Comparison of ENCODE assay signal across 1 cellular context in genomic region chr6:149218471-149218870, GRCh38.
A peak's percentile ranks its signal among the peaks of the same experiment; 100 is the strongest.
TF ChIP-seq lines count a peak whose summit lies in the region.

No MANE protein-coding gene starts in this region.

TF ChIP-seq in GM12878, 131 proteins besides CTCF, POLR2A, EP300 and RAD21 (continued from another document):
- TF ChIP-seq STAT3 (IDR thresholded peaks at IDR 0.05; ENCODE audit: low read depth, low read length) (no peak), NFYA (IDR thresholded peaks at IDR 0.05; ENCODE audit: borderline replicate concordance, low read depth, low read length) (no peak), SP1 (IDR thresholded peaks at IDR 0.05; ENCODE audit: low read depth, low read length) (no peak), MTA3 (IDR thresholded peaks at IDR 0.05; ENCODE audit: borderline replicate concordance, low read length) (no peak), WRNIP1 (IDR thresholded peaks at IDR 0.05; ENCODE audit: borderline replicate concordance, low read depth, low read length) (no peak), NR2C1 (IDR thresholded peaks at IDR 0.05) (no peak), TARDBP (IDR thresholded peaks at IDR 0.05; ENCODE audit: borderline replicate concordance) (no peak), ATF7 (IDR thresholded peaks at IDR 0.05; ENCODE audit: low read depth) (no peak), BCL11A (IDR thresholded peaks at IDR 0.05; ENCODE audit: low read depth, low read length) (no peak), JUNB (IDR thresholded peaks at IDR 0.05) (peak; percentile 60), BMI1 (IDR thresholded peaks at IDR 0.05; ENCODE audit: borderline replicate concordance) (no peak), MXI1 (IDR thresholded peaks at IDR 0.05; ENCODE audit: low read depth, low read length) (no peak)
- TF ChIP-seq, protein P1, sequence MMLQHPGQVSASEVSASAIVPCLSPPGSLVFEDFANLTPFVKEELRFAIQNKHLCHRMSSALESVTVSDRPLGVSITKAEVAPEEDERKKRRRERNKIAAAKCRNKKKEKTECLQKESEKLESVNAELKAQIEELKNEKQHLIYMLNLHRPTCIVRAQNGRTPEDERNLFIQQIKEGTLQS (IDR thresholded peaks at IDR 0.05; ENCODE audit: borderline replicate concordance, extremely low read depth, low read depth, low read length): no peak
- TF ChIP-seq, protein P2, sequence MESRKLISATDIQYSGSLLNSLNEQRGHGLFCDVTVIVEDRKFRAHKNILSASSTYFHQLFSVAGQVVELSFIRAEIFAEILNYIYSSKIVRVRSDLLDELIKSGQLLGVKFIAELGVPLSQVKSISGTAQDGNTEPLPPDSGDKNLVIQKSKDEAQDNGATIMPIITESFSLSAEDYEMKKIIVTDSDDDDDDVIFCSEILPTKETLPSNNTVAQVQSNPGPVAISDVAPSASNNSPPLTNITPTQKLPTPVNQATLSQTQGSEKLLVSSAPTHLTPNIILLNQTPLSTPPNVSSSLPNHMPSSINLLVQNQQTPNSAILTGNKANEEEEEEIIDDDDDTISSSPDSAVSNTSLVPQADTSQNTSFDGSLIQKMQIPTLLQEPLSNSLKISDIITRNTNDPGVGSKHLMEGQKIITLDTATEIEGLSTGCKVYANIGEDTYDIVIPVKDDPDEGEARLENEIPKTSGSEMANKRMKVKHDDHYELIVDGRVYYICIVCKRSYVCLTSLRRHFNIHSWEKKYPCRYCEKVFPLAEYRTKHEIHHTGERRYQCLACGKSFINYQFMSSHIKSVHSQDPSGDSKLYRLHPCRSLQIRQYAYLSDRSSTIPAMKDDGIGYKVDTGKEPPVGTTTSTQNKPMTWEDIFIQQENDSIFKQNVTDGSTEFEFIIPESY (IDR thresholded peaks at IDR 0.05): no peak
TF ChIP-seq in GM12878: peak in this region for 3.
